ENCODE assay signal across 3 cellular contexts in the genomic region with DNA sequence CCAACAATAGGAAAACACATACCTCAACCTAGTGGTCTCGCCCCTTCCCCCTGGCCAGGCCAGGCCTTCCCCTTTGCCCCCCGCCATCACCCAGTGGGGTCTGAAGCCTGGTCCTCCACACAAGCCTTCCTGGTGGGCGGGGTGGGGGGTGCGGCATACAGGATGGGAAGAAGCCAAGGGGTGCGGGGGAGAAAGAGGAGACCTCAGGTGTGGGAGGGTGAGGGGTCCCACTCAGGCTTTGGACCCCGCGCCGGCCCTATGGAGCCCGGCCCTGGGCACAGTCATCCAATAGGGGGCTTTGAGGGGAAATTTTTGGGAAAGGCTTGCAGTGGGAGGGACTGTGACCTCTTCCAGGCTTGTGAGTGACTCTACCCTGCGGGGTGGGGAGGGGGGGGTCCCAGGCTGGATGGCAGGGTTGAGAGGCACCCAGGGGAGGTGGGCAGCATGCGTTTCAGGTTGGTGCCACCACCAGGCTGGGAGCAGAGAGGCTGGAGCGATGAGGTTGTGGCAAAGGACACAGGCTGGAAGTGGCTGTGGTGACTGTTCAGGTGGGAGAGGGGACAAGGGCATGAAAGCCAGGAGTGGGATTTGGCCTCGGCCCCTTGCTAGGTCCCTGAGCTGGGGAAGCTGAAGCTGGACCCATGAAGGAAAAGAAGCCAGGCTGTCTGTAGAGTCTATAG.
TF ChIP-seq lines count a peak whose summit lies in the region.

No MANE protein-coding gene starts in this region.

TF ChIP-seq in SK-N-SH, 30 proteins besides CTCF, POLR2A, EP300 and RAD21:
- TF ChIP-seq FOXJ3 (CRISPR knock-in tag; IDR thresholded peaks at IDR 0.05) (no peak), MXI1 (IDR thresholded peaks at IDR 0.05; ENCODE audit: low read depth, low read length) (no peak), POLR2AphosphoS5 (IDR thresholded peaks at IDR 0.05; ENCODE audit: low read depth, low read length) (no peak), MEF2A (IDR thresholded peaks at IDR 0.05; ENCODE audit: borderline replicate concordance, low read depth) (no peak), TCF12 (IDR thresholded peaks at IDR 0.05) (no peak), GABPA (IDR thresholded peaks at IDR 0.05; ENCODE audit: low read depth) (no peak), JUND (IDR thresholded peaks at IDR 0.05) (no peak), USF2 (IDR thresholded peaks at IDR 0.05; ENCODE audit: borderline replicate concordance, low read depth, low read length) (no peak), ELF1 (IDR thresholded peaks at IDR 0.05) (no peak)
- TF ChIP-seq, protein P1, sequence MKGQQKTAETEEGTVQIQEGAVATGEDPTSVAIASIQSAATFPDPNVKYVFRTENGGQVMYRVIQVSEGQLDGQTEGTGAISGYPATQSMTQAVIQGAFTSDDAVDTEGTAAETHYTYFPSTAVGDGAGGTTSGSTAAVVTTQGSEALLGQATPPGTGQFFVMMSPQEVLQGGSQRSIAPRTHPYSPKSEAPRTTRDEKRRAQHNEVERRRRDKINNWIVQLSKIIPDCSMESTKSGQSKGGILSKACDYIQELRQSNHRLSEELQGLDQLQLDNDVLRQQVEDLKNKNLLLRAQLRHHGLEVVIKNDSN (IDR thresholded peaks at IDR 0.05; ENCODE audit: borderline replicate concordance, low read depth): no peak
- TF ChIP-seq, protein P2, sequence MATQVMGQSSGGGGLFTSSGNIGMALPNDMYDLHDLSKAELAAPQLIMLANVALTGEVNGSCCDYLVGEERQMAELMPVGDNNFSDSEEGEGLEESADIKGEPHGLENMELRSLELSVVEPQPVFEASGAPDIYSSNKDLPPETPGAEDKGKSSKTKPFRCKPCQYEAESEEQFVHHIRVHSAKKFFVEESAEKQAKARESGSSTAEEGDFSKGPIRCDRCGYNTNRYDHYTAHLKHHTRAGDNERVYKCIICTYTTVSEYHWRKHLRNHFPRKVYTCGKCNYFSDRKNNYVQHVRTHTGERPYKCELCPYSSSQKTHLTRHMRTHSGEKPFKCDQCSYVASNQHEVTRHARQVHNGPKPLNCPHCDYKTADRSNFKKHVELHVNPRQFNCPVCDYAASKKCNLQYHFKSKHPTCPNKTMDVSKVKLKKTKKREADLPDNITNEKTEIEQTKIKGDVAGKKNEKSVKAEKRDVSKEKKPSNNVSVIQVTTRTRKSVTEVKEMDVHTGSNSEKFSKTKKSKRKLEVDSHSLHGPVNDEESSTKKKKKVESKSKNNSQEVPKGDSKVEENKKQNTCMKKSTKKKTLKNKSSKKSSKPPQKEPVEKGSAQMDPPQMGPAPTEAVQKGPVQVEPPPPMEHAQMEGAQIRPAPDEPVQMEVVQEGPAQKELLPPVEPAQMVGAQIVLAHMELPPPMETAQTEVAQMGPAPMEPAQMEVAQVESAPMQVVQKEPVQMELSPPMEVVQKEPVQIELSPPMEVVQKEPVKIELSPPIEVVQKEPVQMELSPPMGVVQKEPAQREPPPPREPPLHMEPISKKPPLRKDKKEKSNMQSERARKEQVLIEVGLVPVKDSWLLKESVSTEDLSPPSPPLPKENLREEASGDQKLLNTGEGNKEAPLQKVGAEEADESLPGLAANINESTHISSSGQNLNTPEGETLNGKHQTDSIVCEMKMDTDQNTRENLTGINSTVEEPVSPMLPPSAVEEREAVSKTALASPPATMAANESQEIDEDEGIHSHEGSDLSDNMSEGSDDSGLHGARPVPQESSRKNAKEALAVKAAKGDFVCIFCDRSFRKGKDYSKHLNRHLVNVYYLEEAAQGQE (IDR thresholded peaks at IDR 0.05; ENCODE audit: low read depth, low read length): no peak

TF ChIP-seq in SK-N-SH treated with all-trans-retinoic acid at 6 μM for 48 hours, 23 proteins besides CTCF, POLR2A, EP300 and RAD21:
- TF ChIP-seq ARNTL (CRISPR knock-in tag; IDR thresholded peaks at IDR 0.05; ENCODE audit: borderline replicate concordance, low read depth) (no peak), ZC3H10 (CRISPR knock-in tag; IDR thresholded peaks at IDR 0.05) (no peak), TCF4 (CRISPR knock-in tag; IDR thresholded peaks at IDR 0.05; ENCODE audit: borderline replicate concordance) (no peak), ZNF8 (CRISPR knock-in tag; IDR thresholded peaks at IDR 0.05) (no peak), CSRNP3 (CRISPR knock-in tag; IDR thresholded peaks at IDR 0.05) (no peak), TOX (CRISPR knock-in tag; IDR thresholded peaks at IDR 0.05; ENCODE audit: borderline replicate concordance) (no peak), ZNF70 (CRISPR knock-in tag; IDR thresholded peaks at IDR 0.05) (no peak), ISL1 (CRISPR knock-in tag; IDR thresholded peaks at IDR 0.05) (no peak), ZNF565 (CRISPR knock-in tag; conservative IDR thresholded peaks at IDR 0.05; ENCODE audit: low read depth) (no peak), ESRRG (CRISPR knock-in tag; IDR thresholded peaks at IDR 0.05) (no peak), RARB (CRISPR knock-in tag; IDR thresholded peaks at IDR 0.05) (no peak), SNAI2 (CRISPR knock-in tag; IDR thresholded peaks at IDR 0.05) (no peak)
- TF ChIP-seq, protein P3, sequence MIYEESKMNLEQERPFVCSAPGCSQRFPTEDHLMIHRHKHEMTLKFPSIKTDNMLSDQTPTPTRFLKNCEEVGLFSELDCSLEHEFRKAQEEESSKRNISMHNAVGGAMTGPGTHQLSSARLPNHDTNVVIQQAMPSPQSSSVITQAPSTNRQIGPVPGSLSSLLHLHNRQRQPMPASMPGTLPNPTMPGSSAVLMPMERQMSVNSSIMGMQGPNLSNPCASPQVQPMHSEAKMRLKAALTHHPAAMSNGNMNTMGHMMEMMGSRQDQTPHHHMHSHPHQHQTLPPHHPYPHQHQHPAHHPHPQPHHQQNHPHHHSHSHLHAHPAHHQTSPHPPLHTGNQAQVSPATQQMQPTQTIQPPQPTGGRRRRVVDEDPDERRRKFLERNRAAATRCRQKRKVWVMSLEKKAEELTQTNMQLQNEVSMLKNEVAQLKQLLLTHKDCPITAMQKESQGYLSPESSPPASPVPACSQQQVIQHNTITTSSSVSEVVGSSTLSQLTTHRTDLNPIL (CRISPR knock-in tag; IDR thresholded peaks at IDR 0.05; ENCODE audit: low read depth): no peak

TF ChIP-seq in H1, 55 proteins besides CTCF, POLR2A, EP300 and RAD21:
- TF ChIP-seq USF2 (IDR thresholded peaks at IDR 0.05; ENCODE audit: low read length): no peak
